In the genomic region with DNA sequence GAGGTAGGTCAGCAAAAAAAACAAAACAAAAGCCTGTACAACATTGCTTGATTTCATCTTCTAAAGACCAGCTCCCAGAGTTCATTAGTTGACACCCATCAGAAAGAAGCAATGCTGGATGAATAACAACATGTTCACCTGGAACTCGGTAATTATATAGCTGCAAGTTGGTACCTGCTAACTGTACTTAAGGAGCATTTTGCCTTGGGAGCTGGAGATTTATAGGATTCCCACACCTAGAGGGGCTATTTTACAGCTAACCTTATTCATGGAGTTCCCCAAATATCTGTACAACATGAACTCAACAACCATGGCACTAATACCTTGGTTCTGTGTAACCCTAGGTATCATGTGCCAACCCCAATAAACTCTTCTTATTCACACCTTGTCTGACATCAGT, we compare ENCODE assay signal across 16 cellular contexts.
DNase-seq lines count a peak whose midpoint lies in the region; ATAC-seq and TF ChIP-seq lines count a peak whose summit lies in the region.
"Had no signal": no experiment of that assay in that cellular context is flagged by ENCODE, and none has a peak within 500 bp of the region (broad histone marks: within the 10 kb centered on the region; RNA-seq: fewer than 3 reads in every experiment).

No MANE protein-coding gene starts in this region.

- no peak overlapping the region for H4K91ac ChIP-seq in mesenchymal stem cell (ENCODE audit: low read length)

- H3K27ac ChIP-seq in RWPE1 (no peak overlapping the region), foreskin keratinocyte (peak overlapping the region; percentile 78), mesenchymal stem cell (ENCODE audit: low read length, poor library complexity, severe bottlenecking) (no peak overlapping the region)
- H3K27ac ChIP-seq: 22Rv1, A549, C4-2B, HL-60 had no signal

- no peak overlapping the region for H2AK5ac ChIP-seq in mesenchymal stem cell (ENCODE audit: low read length, severe bottlenecking)

- H2BK15ac ChIP-seq in mesenchymal stem cell (ENCODE audit: low read depth, poor library complexity, severe bottlenecking), result no peak overlapping the region

- no peak overlapping the region for H3K4ac ChIP-seq in mesenchymal stem cell (ENCODE audit: low read depth in 1 of 2, low read length in 2 of 2)

- no peak overlapping the region for H2BK120ac ChIP-seq in mesenchymal stem cell (ENCODE audit: low read depth, low read length)

- no peak overlapping the region for H3K14ac ChIP-seq in mesenchymal stem cell (ENCODE audit: low read length in 2 of 2)

- TF ChIP-seq CTCF in RWPE1 (conservative IDR thresholded peaks at IDR 0.05; ENCODE audit: low read depth), result no peak
- no peak for TF ChIP-seq CTCF in foreskin keratinocyte (conservative IDR thresholded peaks at IDR 0.05)

- 80% methylated on average over 1 of the region's 1 CpG for WGBS in mesenchymal stem cell

- no peak overlapping the region for H4K8ac ChIP-seq in mesenchymal stem cell (ENCODE audit: low read length)

- H3K9ac ChIP-seq in mesenchymal stem cell (ENCODE audit: low read length), result no peak overlapping the region

- H2AFZ ChIP-seq in mesenchymal stem cell (ENCODE audit: low read depth, low read length), result no peak overlapping the region
- H2AFZ ChIP-seq: GM23338 had no signal

- CTCF ChIA-PET in RWPE1 (lab: Yijun Ruan, JAX), result interaction anchor here (0.5 to 0.6 kb wide), 2 partner anchors 216 to 367 kb away, joined by 3 to 4 read pairs; no protein-coding TSS in a partner anchor

- peaks cover 4% of the 10 kb centered on the region for H3K4me1 ChIP-seq in foreskin keratinocyte
- no peaks in the 10 kb centered on the region for H3K4me1 ChIP-seq in mesenchymal stem cell (ENCODE audit: control insufficient read depth, insufficient read depth, low read depth, low read length)
- H3K4me1 ChIP-seq: A549, Caco-2 had no signal

- H3K9me3 ChIP-seq in mesenchymal stem cell (ENCODE audit: control insufficient read depth, low read length), result peaks cover 4% of the 10 kb centered on the region

- no peak overlapping the region for H3K23ac ChIP-seq in mesenchymal stem cell (ENCODE audit: low read length in 2 of 2)

- no peak overlapping the region for H3K18ac ChIP-seq in mesenchymal stem cell (ENCODE audit: low read depth in 1 of 2, low read length in 2 of 2)

- no peak overlapping the region for H3K4me2 ChIP-seq in mesenchymal stem cell (ENCODE audit: low read length, poor library complexity, severe bottlenecking)
- H3K4me2 ChIP-seq: A549, GM23338 had no signal

- H3K79me1 ChIP-seq in mesenchymal stem cell (replicated peaks; ENCODE audit: low read length, poor library complexity, severe bottlenecking), result no peaks in the 10 kb centered on the region

- POLR2A ChIA-PET in RWPE1 (lab: Yijun Ruan, JAX; ENCODE audit: low non-redundant PET), result no interaction called here

- H2BK12ac ChIP-seq in mesenchymal stem cell (ENCODE audit: low read length in 2 of 2), result no peak overlapping the region

- no peak overlapping the region for H3K4me3 ChIP-seq in mesenchymal stem cell (ENCODE audit: insufficient read depth in 1 of 2, low read depth in 1 of 2, low read length in 2 of 2)
- H3K4me3 ChIP-seq: A549, GM23338 had no signal

- no peak overlapping the region for H2BK5ac ChIP-seq in mesenchymal stem cell (ENCODE audit: low read depth, low read length, poor library complexity, severe bottlenecking)

- H3K27me3 ChIP-seq in foreskin keratinocyte (peaks cover 2% of the 10 kb centered on the region), mesenchymal stem cell (ENCODE audit: control insufficient read depth in 1 of 2, insufficient read depth in 1 of 2, low read length in 2 of 2) (no peaks in the 10 kb centered on the region)

- DNase-seq in NCI-H1105 treated with DMSO at 0.1 percent for 48 hours (lab: John Stamatoyannopoulos, UW) (peak; percentile 59), NCI-H1105 (lab: John Stamatoyannopoulos, UW) (no peak), RWPE1 (ENCODE audit: low spot score) (peak; percentile 23), foreskin keratinocyte (peak; percentile 81 to 92), NCI-H226 (no peak), mesenchymal stem cell (no peak)
- DNase-seq: AML-193; Caco-2; CD4-positive, alpha-beta T cell; HCEC 1CT had no signal

- no peaks in the 10 kb centered on the region for H3K36me3 ChIP-seq in mesenchymal stem cell (ENCODE audit: control insufficient read depth in 1 of 2, insufficient read depth in 2 of 2, low read depth in 1 of 2, low read length in 2 of 2)

- peak; percentile 66 for ATAC-seq in foreskin keratinocyte
- no peak for ATAC-seq in HG03095 (IDR thresholded peaks at IDR 0.05; ENCODE audit: unreplicated experiment)
- ATAC-seq: A549, GM23338 had no signal

Comparison
In these comparisons a context has a peak if more than half of its experiments do, and no peak if none do; other contexts are left out.
1. DNase-seq: peak in NCI-H1105 treated with DMSO at 0.1 percent for 48 hours (single experiment), RWPE1 (single experiment) and foreskin keratinocyte (2 of 2); none in NCI-H1105 (single experiment), NCI-H226 (single experiment) and mesenchymal stem cell (single experiment).